Comparison of ENCODE assay signal across 10 cellular contexts in the genomic region with DNA sequence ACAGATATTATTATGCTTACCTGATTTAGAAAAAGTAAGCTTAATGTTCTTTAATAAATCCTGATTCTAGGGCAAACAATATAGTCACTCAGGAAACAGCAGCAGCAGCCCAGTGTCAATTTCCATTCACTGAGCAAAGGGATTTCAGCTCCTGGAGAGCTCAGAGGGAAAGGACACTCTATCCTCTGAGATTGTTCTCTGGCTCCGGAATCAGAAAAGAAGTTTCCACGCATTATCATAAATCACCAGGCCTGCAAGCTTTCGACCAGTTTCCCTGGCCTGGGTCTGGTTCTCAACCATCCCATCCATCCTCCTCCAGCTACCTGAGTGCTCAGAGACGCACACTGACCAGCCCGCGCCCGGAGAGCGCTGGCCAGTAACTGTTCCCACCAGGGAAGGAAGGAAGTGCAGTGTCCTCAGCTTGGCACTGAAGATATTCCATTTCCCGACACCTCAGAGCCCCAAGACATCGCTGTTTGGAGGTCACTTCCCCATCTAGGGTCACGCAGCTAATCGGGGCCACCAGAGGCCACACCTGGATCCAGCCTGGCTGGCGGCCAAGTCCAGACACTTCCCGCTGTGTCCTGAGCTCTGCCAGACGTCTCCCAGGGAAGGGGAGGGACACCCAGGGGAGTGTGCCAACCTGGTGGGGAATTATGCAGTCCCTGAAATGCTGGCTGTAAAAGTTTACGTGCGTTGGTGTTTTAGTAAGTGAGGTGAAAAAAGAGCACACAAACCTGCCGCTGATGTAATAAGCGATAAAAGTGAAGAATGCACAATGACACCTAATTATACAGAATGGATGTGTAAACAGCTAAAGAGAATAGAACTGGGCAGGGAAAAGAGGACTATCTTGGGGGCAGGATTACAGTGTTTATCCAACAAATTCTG. TPM values are rescaled to one million over a fixed set of nuclear protein-coding genes. Genes with fewer than 3 reads are reported as not detected.
A peak's percentile ranks its signal among the peaks of the same experiment; 100 is the strongest.
DNase-seq lines count a peak whose midpoint lies in the region; ATAC-seq and TF ChIP-seq lines count a peak whose summit lies in the region.
"Had no signal": no experiment of that assay in that cellular context is flagged by ENCODE, and none has a peak within 500 bp of the region (broad histone marks: within the 10 kb centered on the region; RNA-seq: fewer than 3 reads in every experiment).

No MANE protein-coding gene starts in this region.

- BruUV-seq in OCI-LY7 (replicated peaks; lab: Mats Ljungman, UMichigan), result no TSS peak

- WGBS in right cardiac atrium, result 37% methylated on average over 19 of the region's 19 CpGs
- 50 to 66% (median 56%) methylated on average over 19 of the region's 19 CpGs for WGBS in spleen, 5 donors

- no peaks in the 10 kb centered on the region for H3K9me3 ChIP-seq in OCI-LY7 (ENCODE audit: low read length)
- H3K9me3 ChIP-seq in right cardiac atrium (ENCODE audit: control insufficient read depth, low read length), result no peaks in the 10 kb centered on the region
- H3K9me3 ChIP-seq in spleen, result no peaks in the 10 kb centered on the region
- H3K9me3 ChIP-seq: SJCRH30 had no signal

- peaks cover 48% of the 10 kb centered on the region for H3K36me3 ChIP-seq in OCI-LY7 (ENCODE audit: insufficient read depth, low read length)
- H3K36me3 ChIP-seq in spleen, result peaks cover 0 to 44% (median 25%) of the 10 kb centered on the region in 6 donors

- no peaks in the 10 kb centered on the region for H3K9me2 ChIP-seq in OCI-LY7 (ENCODE audit: insufficient read depth, low read length)

- H3K27me3 Mint-ChIP-seq in activated T-helper 1 cell treated with anti-CD3 and anti-CD28 coated beads, Interleukin-12 subunit alpha, Interleukin-12 subunit beta, Interleukin-2, Interleukin-4 antibody, amounts not matched to agents 30 ng/mL and 10 ng/mL and 1 ng/mL, durations not matched to agents 14 hours and 24 hours and 36 hours (ENCODE audit: insufficient read depth), result no peaks in the 10 kb centered on the region

- H4K20me1 ChIP-seq in OCI-LY7 (ENCODE audit: insufficient read depth, low read length), result no peaks in the 10 kb centered on the region

- DNase-seq in LoVo (ENCODE audit: low spot score) (peak; percentile 17), OCI-LY7 (ENCODE audit: low spot score) (no peak), right cardiac atrium (peak; percentile 57 to 85 (median 83)), spleen (no peak), activated gamma-delta T cell treated with Interleukin-2 at 50 U/mL for 16 hours (no peak)
- no peak for DNase-seq in activated T-helper 1 cell treated with anti-CD3 and anti-CD28 coated beads, Interleukin-12 subunit alpha, Interleukin-12 subunit beta, Interleukin-2, Interleukin-4 antibody, amounts not matched to agents 30 ng/mL and 10 ng/mL and 1 ng/mL, durations not matched to agents 14 hours and 24 hours and 36 hours (ENCODE audit: low spot score)

- ATAC-seq in right cardiac atrium (peak; percentile 33 to 58), GM19467 (IDR thresholded peaks at IDR 0.05; ENCODE audit: unreplicated experiment) (no peak), HG03039 (IDR thresholded peaks at IDR 0.05; ENCODE audit: unreplicated experiment) (no peak)

- H3K4me3 ChIP-seq in OCI-LY7 (ENCODE audit: low read depth, low read length, poor library complexity, severe bottlenecking) (peak overlapping the region; percentile 15), right cardiac atrium (ENCODE audit: low read length) (no peak overlapping the region), spleen (no peak overlapping the region)
- H3K4me3 ChIP-seq: SJCRH30 had no signal

- H3K36me3 Mint-ChIP-seq in activated T-helper 1 cell treated with anti-CD3 and anti-CD28 coated beads, Interleukin-12 subunit alpha, Interleukin-12 subunit beta, Interleukin-2, Interleukin-4 antibody, amounts not matched to agents 30 ng/mL and 10 ng/mL and 1 ng/mL, durations not matched to agents 14 hours and 24 hours and 36 hours (ENCODE audit: low read depth), result peaks cover 9% of the 10 kb centered on the region

- no peaks in the 10 kb centered on the region for H3K9me3 Mint-ChIP-seq in activated T-helper 1 cell treated with anti-CD3 and anti-CD28 coated beads, Interleukin-12 subunit alpha, Interleukin-12 subunit beta, Interleukin-2, Interleukin-4 antibody, amounts not matched to agents 30 ng/mL and 10 ng/mL and 1 ng/mL, durations not matched to agents 14 hours and 24 hours and 36 hours

- H3K27ac ChIP-seq in OCI-LY7 (ENCODE audit: low read depth, low read length, poor library complexity, severe bottlenecking) (peak overlapping the region; percentile 96), right cardiac atrium (ENCODE audit: low read length) (peak overlapping the region; percentile 31), spleen (peak overlapping the region in 6 of 8 donors; percentile 1 to 91 (median 87))
- H3K27ac ChIP-seq: SJCRH30 had no signal

- no peak for TF ChIP-seq CTCF in OCI-LY7 (conservative IDR thresholded peaks at IDR 0.05; ENCODE audit: low read length)
- TF ChIP-seq CTCF in spleen (IDR thresholded peaks at IDR 0.05 in 8 of 11, conservative IDR thresholded peaks at IDR 0.05 in 3 of 11), result no peak

- H3K4me3 Mint-ChIP-seq in activated T-helper 1 cell treated with anti-CD3 and anti-CD28 coated beads, Interleukin-12 subunit alpha, Interleukin-12 subunit beta, Interleukin-2, Interleukin-4 antibody, amounts not matched to agents 30 ng/mL and 10 ng/mL and 1 ng/mL, durations not matched to agents 14 hours and 24 hours and 36 hours, result no peak overlapping the region

- POLR2A ChIA-PET in OCI-LY7 (lab: Charles Lee), result interaction anchor here (0.6 to 1.2 kb wide), 7 partner anchors 12 to 205 kb away, joined by 3 to 4 read pairs (median 3); a partner anchor contains a TSS

- CTCF ChIA-PET in OCI-LY7 (lab: Charles Lee; ENCODE audit: unreplicated experiment), result interaction anchor here (0.6 to 1.4 kb wide), 3 partner anchors 72 to 145 kb away, joined by 3 to 4 read pairs (median 4); no protein-coding TSS in a partner anchor

- H3K27ac Mint-ChIP-seq in activated T-helper 1 cell treated with anti-CD3 and anti-CD28 coated beads, Interleukin-12 subunit alpha, Interleukin-12 subunit beta, Interleukin-2, Interleukin-4 antibody, amounts not matched to agents 30 ng/mL and 10 ng/mL and 1 ng/mL, durations not matched to agents 14 hours and 24 hours and 36 hours, result no peak overlapping the region

- H3K4me2 ChIP-seq in OCI-LY7 (ENCODE audit: low read length), result peak overlapping the region; percentile 77

- TF ChIP-seq POLR2A in spleen (IDR thresholded peaks at IDR 0.05), result no peak

- H3K4me1 Mint-ChIP-seq in activated T-helper 1 cell treated with anti-CD3 and anti-CD28 coated beads, Interleukin-12 subunit alpha, Interleukin-12 subunit beta, Interleukin-2, Interleukin-4 antibody, amounts not matched to agents 30 ng/mL and 10 ng/mL and 1 ng/mL, durations not matched to agents 14 hours and 24 hours and 36 hours (ENCODE audit: low read depth), result peaks cover 25% of the 10 kb centered on the region

- intact Hi-C loops in OCI-LY7 (cut with micrococcal nuclease; ENCODE audit: unreplicated experiment), result loop anchor here (10.0 kb wide), 2 partner anchors 368 to 632 kb away; a partner anchor contains a TSS
- intact Hi-C loops in right cardiac atrium (cut with DNase I), result no loop called here
- intact Hi-C loops in spleen (cut with DNase I; ENCODE audit: low total_unique reads), result no loop called here
- intact Hi-C loops in activated T-helper 1 cell treated with anti-CD3 and anti-CD28 coated beads, Interleukin-12 subunit alpha, Interleukin-12 subunit beta, Interleukin-2, Interleukin-4 antibody, amounts not matched to agents 30 ng/mL and 10 ng/mL and 1 ng/mL, durations not matched to agents 14 hours and 24 hours and 36 hours (cut with micrococcal nuclease), result no loop called here

- H2AFZ ChIP-seq in OCI-LY7 (ENCODE audit: low read length), result no peak overlapping the region

- H3K4me1 ChIP-seq in OCI-LY7 (ENCODE audit: insufficient read depth, low read length, poor library complexity, severe bottlenecking), result peaks cover 90% of the 10 kb centered on the region
- peaks cover 20% of the 10 kb centered on the region for H3K4me1 ChIP-seq in right cardiac atrium (ENCODE audit: control insufficient read depth, insufficient read depth, low read length)
- H3K4me1 ChIP-seq in spleen, result peaks cover 30 to 97% (median 57%) of the 10 kb centered on the region in 6 donors
- H3K4me1 ChIP-seq: SJCRH30 had no signal

- peaks cover 47% of the 10 kb centered on the region; the same call in 1 of the 2 replicates for H3K79me2 ChIP-seq in OCI-LY7 (ENCODE audit: insufficient read depth, low read depth, low read length)

- H3K27me3 ChIP-seq in right cardiac atrium (ENCODE audit: control insufficient read depth, insufficient read depth) (no peaks in the 10 kb centered on the region), spleen (replicated peaks in 1 of 7) (no peaks in the 10 kb centered on the region)
- H3K27me3 ChIP-seq: SJCRH30 had no signal

RNA-seq across cellular contexts. Expression of a gene that starts 29.1 kb away (rescaled TPM):
- total RNA-seq in OCI-LY7 (2014; rRNA removed; shearing (Covaris generic)), result 22.4 and 28.1 TPM in 2 replicates
- 67.0 and 67.1 TPM in 2 replicates for total RNA-seq in OCI-LY7 (2022)
- total RNA-seq in right cardiac atrium, result 10 to 100 TPM; 64.6 to 88.9 (median 83.0) TPM
- polyA plus RNA-seq in right cardiac atrium, result 52.9 TPM
- 10 to 100 TPM; 28.3 to 81.7 (median 50.3) TPM for total RNA-seq in spleen
- 10 to 100 TPM; 17.0 to 29.3 (median 20.0) TPM for polyA plus RNA-seq in spleen
- 39.6 and 41.4 TPM in 2 replicates for total RNA-seq in activated T-helper 1 cell treated with anti-CD3 and anti-CD28 coated beads, Interleukin-12 subunit alpha, Interleukin-12 subunit beta, Interleukin-2, Interleukin-4 antibody, amounts not matched to agents 30 ng/mL and 10 ng/mL and 1 ng/mL, durations not matched to agents 14 hours and 24 hours and 36 hours

RNA-seq across cellular contexts. Expression of a gene that starts 53.3 kb away (rescaled TPM):
- total RNA-seq in OCI-LY7 (2014; rRNA removed; shearing (Covaris generic)), result not detected in 2 replicates
- total RNA-seq in OCI-LY7 (2022) (not detected in 2 replicates), right cardiac atrium (not detected), spleen (not detected)
- polyA plus RNA-seq in right cardiac atrium (not detected), spleen (under 1 TPM; 0.07 to 0.10 (median 0.08) TPM)
- total RNA-seq in activated T-helper 1 cell treated with anti-CD3 and anti-CD28 coated beads, Interleukin-12 subunit alpha, Interleukin-12 subunit beta, Interleukin-2, Interleukin-4 antibody, amounts not matched to agents 30 ng/mL and 10 ng/mL and 1 ng/mL, durations not matched to agents 14 hours and 24 hours and 36 hours, result not detected in 2 replicates
- total RNA-seq: lower leg skin, SJCRH30 had no signal

RNA-seq across cellular contexts. Expression of a gene that starts 53.6 kb away (rescaled TPM):
- total RNA-seq in OCI-LY7 (2014; rRNA removed; shearing (Covaris generic)), result 5.2 and 6.8 TPM in 2 replicates
- 7.6 and 8.4 TPM in 2 replicates for total RNA-seq in OCI-LY7 (2022)
- 1 to 10 TPM; 3.4 to 4.2 (median 4.0) TPM for total RNA-seq in right cardiac atrium
- polyA plus RNA-seq in right cardiac atrium, result 3.3 TPM
- 1 to 10 TPM; 3.1 to 7.5 (median 4.8) TPM for total RNA-seq in spleen
- 1 to 10 TPM; 2.3 to 4.3 (median 3.8) TPM for polyA plus RNA-seq in spleen
- 4.4 and 5.6 TPM in 2 replicates for total RNA-seq in activated T-helper 1 cell treated with anti-CD3 and anti-CD28 coated beads, Interleukin-12 subunit alpha, Interleukin-12 subunit beta, Interleukin-2, Interleukin-4 antibody, amounts not matched to agents 30 ng/mL and 10 ng/mL and 1 ng/mL, durations not matched to agents 14 hours and 24 hours and 36 hours

Comparison
In these comparisons a context has a peak if more than half of its experiments do, and no peak if none do; other contexts are left out.
1. DNase-seq: peak in LoVo (single experiment) and right cardiac atrium (3 of 3); none in OCI-LY7 (single experiment), spleen (single experiment), activated T-helper 1 cell treated with anti-CD3 and anti-CD28 coated beads, Interleukin-12 subunit alpha, Interleukin-12 subunit beta, Interleukin-2, Interleukin-4 antibody, amounts not matched to agents 30 ng/mL and 10 ng/mL and 1 ng/mL, durations not matched to agents 14 hours and 24 hours and 36 hours (single experiment) and activated gamma-delta T cell treated with Interleukin-2 at 50 U/mL for 16 hours (single experiment).
2. H3K27ac ChIP-seq: peak in every context shown above with its lines; median percentile 96 in OCI-LY7; 87 in spleen; 31 in right cardiac atrium.
3. ATAC-seq: peak in right cardiac atrium (2 of 2); none in GM19467 (single experiment) and HG03039 (single experiment).